Comparison of ENCODE assay signal across 8 cellular contexts in genomic region chr19:52786464-52787354, GRCh38. TPM values are rescaled to one million over a fixed set of nuclear protein-coding genes. Genes with fewer than 3 reads are reported as not detected.
DNase-seq lines count a peak whose midpoint lies in the region; ATAC-seq lines count a peak whose summit lies in the region.
"Not testable (repeated sequence)": the region's sequence is repeated elsewhere in the genome, so short reads cannot be mapped to it uniquely, and the experiment has no call there.

ZNF600 (minus strand) TSS chr19:52786791; CDS start chr19:52778888, 7,903 bp downstream.

- POLR2A ChIA-PET in naive thymus-derived CD8-positive, alpha-beta T cell (lab: Charles Lee), result interaction anchor here (0.7 to 1.0 kb wide), 5 partner anchors 94 to 646 kb away, joined by 3 to 6 read pairs (median 4); partner anchors contain the start of gene ZNF320

- peak within 1 kb of the TSS; percentile 94 to 98 (median 98) for H3K4me3 Mint-ChIP-seq in IgD-negative memory B cell
- peak within 1 kb of the TSS; percentile 88 to 97 (median 94) for H3K4me3 Mint-ChIP-seq in naive thymus-derived CD8-positive, alpha-beta T cell

- not testable (repeated sequence) for H3K27me3 Mint-ChIP-seq in IgD-negative memory B cell; naive thymus-derived CD8-positive, alpha-beta T cell

- peak within 1 kb of the TSS; percentile 75 to 96 (median 88) for H3K27ac Mint-ChIP-seq in IgD-negative memory B cell
- H3K27ac Mint-ChIP-seq in naive thymus-derived CD8-positive, alpha-beta T cell, result peak within 1 kb of the TSS; percentile 83 to 95 (median 90)

- H3K9me3 Mint-ChIP-seq in IgD-negative memory B cell, result not testable (repeated sequence)
- H3K9me3 Mint-ChIP-seq in naive thymus-derived CD8-positive, alpha-beta T cell, result peaks cover 0 to 70% (median 15%) of the 10 kb centered on the region in 9 donors

- not testable (repeated sequence) for H3K36me3 Mint-ChIP-seq in IgD-negative memory B cell
- H3K36me3 Mint-ChIP-seq in naive thymus-derived CD8-positive, alpha-beta T cell, result peaks cover 19 to 30% (median 23%) of the 10 kb centered on the region in 3 donors

- ATAC-seq in GM21576 (IDR thresholded peaks at IDR 0.05; ENCODE audit: unreplicated experiment), result peak; percentile 79
- peak; percentile 94 to 96 for ATAC-seq in naive thymus-derived CD8-positive, alpha-beta T cell

- peak; percentile 96 for DNase-seq in DMS53 (lab: John Stamatoyannopoulos, UW)
- peak; percentile 49 for DNase-seq in SK-N-DZ (ENCODE audit: low spot score)
- peak; percentile 79 for DNase-seq in activated gamma-delta T cell (lab: John Stamatoyannopoulos, UW)
- DNase-seq in fibroblast of the conjunctiva (ENCODE audit: low read depth), result peak; percentile 4
- DNase-seq in naive thymus-derived CD8-positive, alpha-beta T cell, result peak; percentile 47 to 91 (median 68)
- peak; percentile 69 for DNase-seq in stimulated activated CD8-positive, alpha-beta memory T cell treated with anti-CD3 and anti-CD28 coated beads, Interleukin-7, amount 100 ng/mL, for 24 hours (ENCODE audit: low read depth)

- peaks cover 19 to 24% (median 19%) of the 10 kb centered on the region in 3 donors for H3K4me1 Mint-ChIP-seq in IgD-negative memory B cell
- peaks cover 21 to 39% (median 32%) of the 10 kb centered on the region in 4 donors for H3K4me1 Mint-ChIP-seq in naive thymus-derived CD8-positive, alpha-beta T cell

RNA-seq across cellular contexts. Expression of gene ZNF600, which starts in this region (rescaled TPM):
- polyA plus RNA-seq in IgD-negative memory B cell, result 18.3 TPM
- 1.6 and 2.7 TPM in 2 replicates for polyA plus RNA-seq in SK-N-DZ (2014; cell fraction: cytosol; rRNA removed)
- 9.2 and 16.9 TPM in 2 replicates for polyA plus RNA-seq in SK-N-DZ (2014; cell fraction: nucleus; rRNA removed)
- total RNA-seq in naive thymus-derived CD8-positive, alpha-beta T cell, result 10 to 100 TPM; 64.6 to 65.1 TPM
- polyA plus RNA-seq in naive thymus-derived CD8-positive, alpha-beta T cell, result 10 to 100 TPM in 2 of 3 donors, 1 to 10 TPM in 1; 4.6 to 12.7 (median 10.2) TPM

Comparison
In these comparisons a context has a peak if more than half of its experiments do, and no peak if none do; other contexts are left out.
1. Peak in every context shown above with its lines: DNase-seq and ATAC-seq.
2. DNase-seq: peak in every context shown above with its lines; median percentile 96 in DMS53; 79 in activated gamma-delta T cell; 69 in stimulated activated CD8-positive, alpha-beta memory T cell treated with anti-CD3 and anti-CD28 coated beads, Interleukin-7, amount 100 ng/mL, for 24 hours; 68 in naive thymus-derived CD8-positive, alpha-beta T cell; 49 in SK-N-DZ; 4 in fibroblast of the conjunctiva.